9 cellular contexts compared by ENCODE assay signal in genomic region chr19:17679526-17680234, GRCh38. TPM values are rescaled to one million over a fixed set of nuclear protein-coding genes. Genes with fewer than 3 reads are reported as not detected.
A peak's percentile ranks its signal among the peaks of the same experiment; 100 is the strongest.
DNase-seq lines count a peak whose midpoint lies in the region; FAIRE-seq and TF ChIP-seq lines count a peak whose summit lies in the region.
"Had no signal": no experiment of that assay in that cellular context is flagged by ENCODE, and none has a peak within 500 bp of the region (broad histone marks: within the 10 kb centered on the region; RNA-seq: fewer than 3 reads in every experiment).

No MANE protein-coding gene starts in this region.

- peak; percentile 9 for FAIRE-seq in HTR-8/SVneo (lab: Jason Lieb, UNC)
- FAIRE-seq: HepG2 had no signal

- intact Hi-C loops in dorsolateral prefrontal cortex (cut with DNase I), result no loop called here

- H2AFZ ChIP-seq in neuron (ENCODE audit: low read depth, low read length), result peak overlapping the region; percentile 9

- POLR2A ChIA-PET in BJ (lab: Charles Lee), result no interaction called here

- no peaks in the 10 kb centered on the region for H3K27me3 ChIP-seq in BJ (ENCODE audit: control insufficient read depth, insufficient read depth, low read length)
- H3K27me3 ChIP-seq in dorsolateral prefrontal cortex, result peaks cover 0 to 27% (median 0%) of the 10 kb centered on the region in 45 donors
- H3K27me3 ChIP-seq in neuron (ENCODE audit: insufficient read depth, low read length), result no peaks in the 10 kb centered on the region

- H3K4me3 ChIP-seq in BJ (ENCODE audit: low read depth, low read length) (peak overlapping the region; percentile 30), dorsolateral prefrontal cortex (peak overlapping the region in 56 of 59 donors; percentile 5 to 63 (median 44)), neuron (ENCODE audit: low read length) (no peak overlapping the region)

- DNase-seq in BJ (ENCODE audit: low read depth), result no peak
- no peak for DNase-seq in HTR-8/SVneo (ENCODE audit: insufficient read length, low spot score)
- no peak for DNase-seq in dorsolateral prefrontal cortex
- DNase-seq in islet precursor cell, result no peak
- DNase-seq in DMS153 (lab: John Stamatoyannopoulos, UW), result no peak
- DNase-seq in activated effector memory CD4-positive, alpha-beta T cell treated with Interleukin-2 at 50 U/mL for 16 hours, result no peak
- no peak for DNase-seq in activated CD4-positive, alpha-beta T cell treated with anti-CD3 and anti-CD28 coated beads, Interleukin-2, amount 50 U/mL, for 4 hours

- H3K36me3 ChIP-seq in BJ (ENCODE audit: control insufficient read depth, insufficient read depth, low read length) (no peaks in the 10 kb centered on the region), neuron (ENCODE audit: insufficient read depth, low read length) (no peaks in the 10 kb centered on the region)

- TF ChIP-seq CTCF in BJ (IDR thresholded peaks at IDR 0.05; ENCODE audit: insufficient read depth, low read depth, low read length) (no peak), dorsolateral prefrontal cortex (IDR thresholded peaks at IDR 0.05 in 54 of 56, conservative IDR thresholded peaks at IDR 0.05 in 2 of 56; ENCODE audit: low read depth in 1 of 56, partially characterized antibody in 56 of 56) (no peak)

- CTCF ChIA-PET in BJ (lab: Yijun Ruan, JAX), result interaction anchor here (1.3 kb wide), 1 partner anchor 73 kb away, joined by 3 read pairs; no protein-coding TSS in a partner anchor

- H3K27ac ChIP-seq in dorsolateral prefrontal cortex, result peak overlapping the region in 54 of 59 donors; percentile 36 to 89 (median 74)

- H3K9me3 ChIP-seq in neuron (ENCODE audit: low read length), result no peaks in the 10 kb centered on the region

- peaks cover 7% of the 10 kb centered on the region for H3K4me1 ChIP-seq in neuron (ENCODE audit: insufficient read depth, low read length)

RNA-seq across cellular contexts. Expression of gene UNC13A, which starts 8.5 kb away (rescaled TPM):
- polyA plus RNA-seq in BJ (2011; rRNA removed), result 1.0 and 2.2 TPM in 2 replicates
- polyA minus RNA-seq in BJ (2011; rRNA and poly(A)+ RNA removed), result 2.7 and 3.3 TPM in 2 replicates
- total RNA-seq in dorsolateral prefrontal cortex, result 100 to 1,000 TPM in 114 of 120 experiments, 10 to 100 TPM in 6; 49.4 to 256 (median 166) TPM

RNA-seq across cellular contexts. Expression of gene MAP1S, which starts 39.6 kb away (rescaled TPM):
- polyA plus RNA-seq in BJ (2011; rRNA removed), result 6.1 and 20.4 TPM in 2 replicates
- polyA minus RNA-seq in BJ (2011; rRNA and poly(A)+ RNA removed), result 29.7 and 36.2 TPM in 2 replicates
- total RNA-seq in dorsolateral prefrontal cortex, result 100 to 1,000 TPM in 116 of 120 experiments, 10 to 100 TPM in 4; 88.0 to 219 (median 156) TPM
